11 cellular contexts compared by ENCODE assay signal in genomic region chr13:20188649-20189553, GRCh38. TPM values are rescaled to one million over a fixed set of nuclear protein-coding genes. Genes with fewer than 3 reads are reported as not detected.
A peak's percentile ranks its signal among the peaks of the same experiment; 100 is the strongest.
DNase-seq lines count a peak whose midpoint lies in the region; ATAC-seq, FAIRE-seq and TF ChIP-seq lines count a peak whose summit lies in the region.
"Had no signal": no experiment of that assay in that cellular context is flagged by ENCODE, and none has a peak within 500 bp of the region (broad histone marks: within the 10 kb centered on the region; RNA-seq: fewer than 3 reads in every experiment).

No MANE protein-coding gene starts in this region.

- H3K9me3 ChIP-seq in K562 (replicated peaks; ENCODE audit: control insufficient read depth, insufficient read depth, low read depth, low read length) = no peaks in the 10 kb centered on the region
- no peaks in the 10 kb centered on the region for H3K9me3 ChIP-seq in CD4-positive, alpha-beta T cell (ENCODE audit: control insufficient read depth, low read length)
- no peaks in the 10 kb centered on the region for H3K9me3 ChIP-seq in effector memory CD4-positive, alpha-beta T cell (ENCODE audit: control insufficient read depth, low read length)
- H3K9me3 ChIP-seq: breast epithelium, SJSA1 had no signal

- 0 out of 4 replicates have a peak, but pooled peaks of 1 of the 2 experiments have one; percentile 9 for TF ChIP-seq RAD21 in K562 (CRISPR knock-in tag; conservative IDR thresholded peaks at IDR 0.05 in 1 of 2, IDR thresholded peaks at IDR 0.05 in 1 of 2)

- H3K36me3 ChIP-seq in K562 (ENCODE audit: control insufficient read depth, insufficient read depth, low read length) = no peaks in the 10 kb centered on the region
- no peaks in the 10 kb centered on the region for H3K36me3 ChIP-seq in effector memory CD4-positive, alpha-beta T cell (ENCODE audit: control insufficient read depth, insufficient read depth, low read length)
- H3K36me3 ChIP-seq: breast epithelium, SJSA1 had no signal

- no peaks in the 10 kb centered on the region for H3K36me3 Mint-ChIP-seq in neural crest cell (ENCODE audit: low read depth)
- H3K36me3 Mint-ChIP-seq in CD4-positive, alpha-beta T cell (ENCODE audit: low read depth) = no peaks in the 10 kb centered on the region

- no peaks in the 10 kb centered on the region for H3K9me3 Mint-ChIP-seq in neural crest cell
- no peaks in the 10 kb centered on the region for H3K9me3 Mint-ChIP-seq in CD4-positive, alpha-beta T cell

- no peak overlapping the region for H3K27ac ChIP-seq in K562 (ENCODE audit: extremely low read depth, low read depth, low read length)
- no peak overlapping the region for H3K27ac ChIP-seq in CD4-positive, alpha-beta T cell (ENCODE audit: low read depth, low read length)
- no peak overlapping the region for H3K27ac ChIP-seq in effector memory CD4-positive, alpha-beta T cell (ENCODE audit: insufficient read depth, low read length, poor library complexity, severe bottlenecking)
- H3K27ac ChIP-seq: breast epithelium, SJSA1 had no signal

- in situ Hi-C loops in GM13977 (cut with MboI; ENCODE audit: low pct_unique_long_range_greater_than_20kb, low sequenced_read_pairs, unreplicated experiment) (loop anchor here (10.0 to 25.0 kb wide), 3 partner anchors 296 to 723 kb away; partner anchors contain the start of gene XPO4), K562 (cut with MboI) (no loop called here)

- no peaks in the 10 kb centered on the region for H4K20me1 ChIP-seq in K562 (replicated peaks; ENCODE audit: control insufficient read depth, insufficient read depth, low read length)

- TF ChIP-seq EP300 in K562 (IDR thresholded peaks at IDR 0.05; ENCODE audit: low read length) = no peak

- H3K4me1 Mint-ChIP-seq in neural crest cell = peaks cover 6% of the 10 kb centered on the region
- H3K4me1 Mint-ChIP-seq in CD4-positive, alpha-beta T cell (ENCODE audit: low read depth) = peaks cover 8% of the 10 kb centered on the region

- POLR2A ChIA-PET in K562 (lab: Yijun Ruan, JAX) = no interaction called here
- POLR2A ChIA-PET in CD4-positive, alpha-beta T cell (lab: Charles Lee) = no interaction called here

- no peak overlapping the region for H3K4me3 Mint-ChIP-seq in neural crest cell
- H3K4me3 Mint-ChIP-seq in CD4-positive, alpha-beta T cell = no peak overlapping the region

- H3K79me2 ChIP-seq in K562 (ENCODE audit: control insufficient read depth, insufficient read depth, low read length) = no peaks in the 10 kb centered on the region

- TF ChIP-seq CTCF in GM13977 (IDR thresholded peaks at IDR 0.05; ENCODE audit: extremely low read depth, insufficient read depth, missing control alignments) (peak; percentile 32), K562 (IDR thresholded peaks at IDR 0.05 in 2 of 3, conservative IDR thresholded peaks at IDR 0.05 in 1 of 3; ENCODE audit: insufficient read depth in 2 of 3, low read depth in 1 of 3, low read length in 3 of 3) (peak; percentile 61 to 77 (median 69)), neural crest cell (conservative IDR thresholded peaks at IDR 0.05) (peak; percentile 23)
- TF ChIP-seq CTCF in CD4-positive, alpha-beta T cell (IDR thresholded peaks at IDR 0.05) = no peak

- CTCF ChIA-PET in K562 (lab: Yijun Ruan, JAX; ENCODE audit: low intra/inter-chr PET ratio) = no interaction called here
- CTCF ChIA-PET in CD4-positive, alpha-beta T cell (lab: Charles Lee) = no interaction called here

- H3K27ac Mint-ChIP-seq in neural crest cell (ENCODE audit: unreplicated experiment) = no peak overlapping the region
- H3K27ac Mint-ChIP-seq in CD4-positive, alpha-beta T cell = no peak overlapping the region

- no peak for FAIRE-seq in K562 (lab: Jason Lieb, UNC)

- no peak for TF ChIP-seq POLR2A in K562 (conservative IDR thresholded peaks at IDR 0.05)

- no TSS peak for BruUV-seq in K562 (replicated peaks; lab: Mats Ljungman, UMichigan)

- H2AFZ ChIP-seq in K562 (ENCODE audit: low read depth, low read length) = peak overlapping the region; percentile 74; the same call in 1 of the 2 replicates

- ATAC-seq in K562 = peak; percentile 94
- ATAC-seq in CD4-positive, alpha-beta T cell (ENCODE audit: poor library complexity) = no peak

- no peak overlapping the region for H3K9ac ChIP-seq in K562 (ENCODE audit: insufficient read depth in 1 of 2, low read depth in 2 of 2, low read length in 2 of 2)

- H3K4me1 ChIP-seq in K562 (replicated peaks in 1 of 2; ENCODE audit: control insufficient read depth in 2 of 2, insufficient read depth in 2 of 2, low read length in 2 of 2) = peaks cover 4% of the 10 kb centered on the region in 2 experiments; a peak in 2 of 5 replicates
- H3K4me1 ChIP-seq in effector memory CD4-positive, alpha-beta T cell (ENCODE audit: control insufficient read depth, insufficient read depth, low read length, poor library complexity, severe bottlenecking) = peaks cover 21% of the 10 kb centered on the region

- no peak overlapping the region for H3K4me3 ChIP-seq in K562
- no peak overlapping the region for H3K4me3 ChIP-seq in effector memory CD4-positive, alpha-beta T cell (ENCODE audit: insufficient read depth, low read depth, low read length, poor library complexity, severe bottlenecking)
- H3K4me3 ChIP-seq: breast epithelium, SJSA1 had no signal

- intact Hi-C loops in K562 (cut with micrococcal nuclease) = no loop called here
- intact Hi-C loops in CD4-positive, alpha-beta T cell (cut with DNase I, micrococcal nuclease) = loop anchor here in 1 of 2 experiments (5.0 kb wide), 1 partner anchor 518 kb away; no protein-coding TSS in a partner anchor

- H3K27me3 Mint-ChIP-seq in neural crest cell (ENCODE audit: low read depth) = peaks cover 67% of the 10 kb centered on the region
- peaks cover 23% of the 10 kb centered on the region for H3K27me3 Mint-ChIP-seq in CD4-positive, alpha-beta T cell

- H3K4me2 ChIP-seq in K562 (ENCODE audit: insufficient read depth, low read length) = peak overlapping the region; percentile 25; the same call in 1 of the 2 replicates

- no peak for DNase-seq in GM13977 (ENCODE audit: low spot score)
- DNase-seq in NOMO-1 (lab: John Stamatoyannopoulos, UW; ENCODE audit: unreplicated experiment in 2 of 2) = peak; percentile 82 to 93
- DNase-seq in K562 (ENCODE audit: extremely low read depth in 1 of 4, low spot score in 3 of 4) = peak; percentile 15 to 48 (median 30)
- no peak for DNase-seq in neural crest cell (ENCODE audit: low read depth, low spot score)
- no peak for DNase-seq in CD4-positive, alpha-beta T cell
- no peak for DNase-seq in activated CD4-positive, alpha-beta T cell treated with anti-CD3 and anti-CD28 coated beads, Interleukin-2, amount 50 U/mL, for 48 hours
- DNase-seq in effector memory CD4-positive, alpha-beta T cell = no peak
- DNase-seq: EL, retina had no signal

- 31% methylated on average over 28 of the region's 28 CpGs for WGBS in K562 (ENCODE audit: insufficient coverage, low coverage, missing lambda C conversion rate)

- H3K27me3 ChIP-seq in K562 (ENCODE audit: control insufficient read depth in 2 of 2, insufficient read depth in 2 of 2, low read length in 2 of 2) = peaks cover 15 to 25% of the 10 kb centered on the region in 2 experiments; a peak in 4 of 5 replicates
- peaks cover 33% of the 10 kb centered on the region for H3K27me3 ChIP-seq in CD4-positive, alpha-beta T cell (ENCODE audit: control insufficient read depth, insufficient read depth, low read length)
- peaks cover 25% of the 10 kb centered on the region for H3K27me3 ChIP-seq in effector memory CD4-positive, alpha-beta T cell (replicated peaks; ENCODE audit: control insufficient read depth, insufficient read depth, low read length, poor library complexity, severe bottlenecking)

- H3K9me1 ChIP-seq in K562 (ENCODE audit: control insufficient read depth, insufficient read depth, low read length) = no peaks in the 10 kb centered on the region

RNA-seq across cellular contexts. Expression of gene GJB2, which starts 3.8 kb away (rescaled TPM):
- not detected in 2 replicates for total RNA-seq in K562 (2011; cell fraction: chromatin; rRNA removed; ENCODE audit: low replicate concordance)
- total RNA-seq in K562 (2011; cell fraction: nucleolus; rRNA removed) = not detected in 2 replicates
- not detected in 2 replicates for total RNA-seq in K562 (2011; cell fraction: nucleoplasm; rRNA removed)
- not detected in 2 replicates for total RNA-seq in K562 (2014; rRNA removed)
- total RNA-seq in K562 (2014; rRNA removed; fragmentation: Illumina TruSeq; extraction: Trizol) = not detected in 2 replicates
- not detected in 2 replicates for total RNA-seq in K562 (2015; rRNA removed; fragmentation: Illumina TruSeq; extraction: Trizol)
- 0.07 TPM in 1 of 2 replicates, not detected in the other for total RNA-seq in K562 (2021)
- not detected in 2 replicates for polyA plus RNA-seq in K562 (2011; rRNA removed)
- polyA plus RNA-seq in K562 (2011; cell fraction: cytosol; rRNA removed) = not detected in 2 replicates
- polyA plus RNA-seq in K562 (2011; cell fraction: nucleus; rRNA removed) = not detected in 2 replicates
- polyA plus RNA-seq in K562 (2012) = not detected in 2 replicates
- polyA plus RNA-seq in K562 (2014; fragmentation: Illumina TruSeq; extraction: Trizol) = not detected in 2 replicates
- not detected for polyA plus RNA-seq in K562 (2014; fragmentation: Nextera tagmentation; extraction: Ambion mirVana)
- not detected in 2 replicates for polyA plus RNA-seq in K562 (2014; rRNA removed)
- not detected in 2 replicates for polyA minus RNA-seq in K562 (2011; rRNA and poly(A)+ RNA removed)
- not detected in 2 replicates for polyA minus RNA-seq in K562 (2011; cell fraction: cytosol; rRNA and poly(A)+ RNA removed)
- polyA minus RNA-seq in K562 (2011; cell fraction: nucleus; rRNA and poly(A)+ RNA removed) = not detected in 2 replicates
- not detected in 2 replicates for total RNA-seq in neural crest cell
- total RNA-seq in CD4-positive, alpha-beta T cell = under 1 TPM; 0.19 to 0.25 TPM
- total RNA-seq: SJSA1 had no signal

RNA-seq across cellular contexts. Expression of gene GJA3, which starts 28.0 kb away (rescaled TPM):
- 0.07 TPM in 1 of 2 replicates, not detected in the other for total RNA-seq in K562 (2011; cell fraction: chromatin; rRNA removed; ENCODE audit: low replicate concordance)
- total RNA-seq in K562 (2011; cell fraction: nucleolus; rRNA removed) = 0.13 and 0.17 TPM in 2 replicates
- 0.15 and 0.31 TPM in 2 replicates for total RNA-seq in K562 (2011; cell fraction: nucleoplasm; rRNA removed)
- total RNA-seq in K562 (2014; rRNA removed) (not detected in 2 replicates), K562 (2014; rRNA removed; fragmentation: Illumina TruSeq; extraction: Trizol) (0.04 TPM in 1 of 2 replicates, not detected in the other), K562 (2015; rRNA removed; fragmentation: Illumina TruSeq; extraction: Trizol) (0.04 TPM in 1 of 2 replicates, not detected in the other), K562 (2021) (0.02 and 0.04 TPM in 2 replicates), neural crest cell (not detected in 2 replicates)
- polyA plus RNA-seq in K562 (2011; rRNA removed) (0.03 and 0.13 TPM in 2 replicates), K562 (2014; fragmentation: Illumina TruSeq; extraction: Trizol) (0.03 TPM in 2 replicates), K562 (2014; fragmentation: Nextera tagmentation; extraction: Ambion mirVana) (not detected), K562 (2014; rRNA removed) (not detected in 2 replicates)
- polyA plus RNA-seq in K562 (2011; cell fraction: cytosol; rRNA removed) = 0.01 and 0.18 TPM in 2 replicates
- polyA plus RNA-seq in K562 (2011; cell fraction: nucleus; rRNA removed) = 0.07 TPM in 1 of 2 replicates, not detected in the other
- polyA plus RNA-seq in K562 (2012) = 0.12 TPM in 1 of 2 replicates, not detected in the other
- polyA minus RNA-seq in K562 (2011; rRNA and poly(A)+ RNA removed) = 0.03 and 0.28 TPM in 2 replicates
- 0.38 TPM in 1 of 2 replicates, not detected in the other for polyA minus RNA-seq in K562 (2011; cell fraction: cytosol; rRNA and poly(A)+ RNA removed)
- polyA minus RNA-seq in K562 (2011; cell fraction: nucleus; rRNA and poly(A)+ RNA removed) = 0.13 TPM in 1 of 2 replicates, not detected in the other
- not detected for total RNA-seq in CD4-positive, alpha-beta T cell
- total RNA-seq: SJSA1 had no signal

RNA-seq across cellular contexts. Expression of gene GJB6, which starts 43.2 kb away (rescaled TPM):
- total RNA-seq in K562 (2011; cell fraction: chromatin; rRNA removed; ENCODE audit: low replicate concordance) = not detected in 2 replicates
- not detected in 2 replicates for total RNA-seq in K562 (2011; cell fraction: nucleolus; rRNA removed)
- not detected in 2 replicates for total RNA-seq in K562 (2011; cell fraction: nucleoplasm; rRNA removed)
- total RNA-seq in K562 (2014; rRNA removed) (not detected in 2 replicates), K562 (2014; rRNA removed; fragmentation: Illumina TruSeq; extraction: Trizol) (not detected in 2 replicates), K562 (2015; rRNA removed; fragmentation: Illumina TruSeq; extraction: Trizol) (not detected in 2 replicates), K562 (2021) (not detected in 2 replicates), neural crest cell (not detected in 2 replicates)
- polyA plus RNA-seq in K562 (2011; rRNA removed) (not detected in 2 replicates), K562 (2014; fragmentation: Illumina TruSeq; extraction: Trizol) (not detected in 2 replicates), K562 (2014; fragmentation: Nextera tagmentation; extraction: Ambion mirVana) (not detected), K562 (2014; rRNA removed) (not detected in 2 replicates)
- not detected in 2 replicates for polyA plus RNA-seq in K562 (2011; cell fraction: cytosol; rRNA removed)
- not detected in 2 replicates for polyA plus RNA-seq in K562 (2011; cell fraction: nucleus; rRNA removed)
- not detected in 2 replicates for polyA plus RNA-seq in K562 (2012)
- polyA minus RNA-seq in K562 (2011; rRNA and poly(A)+ RNA removed) = not detected in 2 replicates
- not detected in 2 replicates for polyA minus RNA-seq in K562 (2011; cell fraction: cytosol; rRNA and poly(A)+ RNA removed)
- not detected in 2 replicates for polyA minus RNA-seq in K562 (2011; cell fraction: nucleus; rRNA and poly(A)+ RNA removed)
- total RNA-seq in CD4-positive, alpha-beta T cell = 10 to 100 TPM; 19.8 to 26.0 TPM
- total RNA-seq: breast epithelium, SJSA1 had no signal

Comparison
In these comparisons a context has a peak if more than half of its experiments do, and no peak if none do; other contexts are left out.
1. DNase-seq: peak in NOMO-1 (2 of 2) and K562 (4 of 4); none in GM13977 (single experiment), neural crest cell (single experiment), CD4-positive, alpha-beta T cell (0 of 10), activated CD4-positive, alpha-beta T cell treated with anti-CD3 and anti-CD28 coated beads, Interleukin-2, amount 50 U/mL, for 48 hours (0 of 2) and effector memory CD4-positive, alpha-beta T cell (0 of 3).
2. RNA of gene GJB6, which starts 43.2 kb away (total RNA-seq): 19.8 to 26.0 TPM in CD4-positive, alpha-beta T cell; not detected in K562 and not detected in neural crest cell; every median in the first group is over 10 times any median in the second.